Comparison of ENCODE assay signal across 11 cellular contexts in the genomic region with DNA sequence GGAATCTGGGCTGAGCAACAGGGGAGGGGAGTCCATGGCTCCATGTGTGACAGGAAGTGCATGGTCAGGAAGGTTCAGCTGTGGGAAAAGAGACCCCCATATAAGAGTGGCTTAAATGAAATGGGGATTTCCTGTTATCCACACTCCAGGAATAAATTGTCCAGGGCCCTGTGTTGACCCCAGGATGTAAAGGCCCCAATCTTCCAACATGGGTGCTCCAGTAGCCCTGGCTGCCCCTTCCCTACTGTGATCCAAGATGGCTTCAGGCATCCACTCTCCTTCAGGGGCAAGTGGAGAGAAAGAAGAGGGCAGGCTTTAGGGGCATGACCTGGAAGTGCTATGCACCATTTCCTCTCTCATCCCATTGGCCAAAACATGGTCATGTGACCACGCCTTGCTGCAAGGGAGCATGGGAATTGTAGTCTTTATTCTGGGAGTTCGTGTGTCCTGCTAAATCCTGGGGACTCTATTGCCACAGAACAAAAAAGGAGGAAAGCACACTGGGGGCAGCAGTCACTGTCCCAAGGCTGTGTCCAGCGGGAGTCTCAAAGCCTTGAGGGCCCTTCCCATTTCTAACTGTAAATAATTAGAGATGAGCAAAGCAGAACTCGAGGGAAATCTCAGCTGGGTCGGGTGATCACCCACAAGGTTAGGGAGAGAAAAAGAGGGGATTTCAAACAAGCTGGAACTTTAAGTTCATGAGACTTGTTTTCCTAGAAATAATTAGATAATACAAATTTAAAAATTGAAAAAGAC.
DNase-seq lines count a peak whose midpoint lies in the region; TF ChIP-seq lines count a peak whose summit lies in the region.
"Had no signal": no experiment of that assay in that cellular context is flagged by ENCODE, and none has a peak within 500 bp of the region (broad histone marks: within the 10 kb centered on the region; RNA-seq: fewer than 3 reads in every experiment).

No MANE protein-coding gene starts in this region.

- no peaks in the 10 kb centered on the region for H3F3A ChIP-seq in SU-DHL-6 (ENCODE audit: insufficient read depth)

- peak overlapping the region; percentile 10 for H3K4me2 ChIP-seq in SU-DHL-6 (ENCODE audit: low read depth, low read length, poor library complexity, severe bottlenecking)
- H3K4me2 ChIP-seq in mesendoderm (ENCODE audit: low read length): no peak overlapping the region
- H3K4me2 ChIP-seq: KMS-11 had no signal

- H3K4me3 ChIP-seq in HEK293 (ENCODE audit: low read depth, low read length): no peak overlapping the region
- H3K4me3 ChIP-seq in SU-DHL-6 (ENCODE audit: insufficient read depth, low read length, poor library complexity, severe bottlenecking): no peak overlapping the region
- H3K4me3 ChIP-seq in mesendoderm (ENCODE audit: low read length): no peak overlapping the region
- H3K4me3 ChIP-seq: skin epidermis, thyroid gland had no signal

- WGBS in mesendoderm (ENCODE audit: extremely low coverage, insufficient coverage, low lambda C conversion rate): no CpG with 5 or more reads among the region's 5 CpGs

- H3K23ac ChIP-seq in mesendoderm (ENCODE audit: low read length): no peak overlapping the region

- no peak overlapping the region for H2AFZ ChIP-seq in SU-DHL-6 (ENCODE audit: low read depth, low read length, severe bottlenecking)

- no peak overlapping the region for H3K56ac ChIP-seq in mesendoderm (ENCODE audit: low read length)

- peak; percentile 61 for DNase-seq in NCI-H2227 (lab: John Stamatoyannopoulos, UW; ENCODE audit: unreplicated experiment)
- DNase-seq in NCI-H2227 treated with DMSO at 0.1 percent for 48 hours (lab: John Stamatoyannopoulos, UW): no peak
- peak; percentile 88 for DNase-seq in mesendoderm
- DNase-seq in pons (ENCODE audit: low spot score): no peak
- DNase-seq in GM19240 (ENCODE audit: insufficient read length, low spot score): no peak
- DNase-seq in GDM1 (lab: John Stamatoyannopoulos, UW): no peak
- DNase-seq: thyroid gland had no signal

- H3K9me3 ChIP-seq in HEK293 (ENCODE audit: control insufficient read depth, insufficient read depth, low read depth, low read length): no peaks in the 10 kb centered on the region
- no peaks in the 10 kb centered on the region; the same call in 1 of the 2 replicates for H3K9me3 ChIP-seq in SU-DHL-6 (ENCODE audit: insufficient read depth, low read length)
- H3K9me3 ChIP-seq: thyroid gland had no signal

- H2BK5ac ChIP-seq in mesendoderm (ENCODE audit: low read length): no peak overlapping the region

- peak overlapping the region; percentile 44 for H4K5ac ChIP-seq in mesendoderm (ENCODE audit: low read length)

- no peaks in the 10 kb centered on the region for H3K9me2 ChIP-seq in SU-DHL-6 (replicated peaks; ENCODE audit: insufficient read depth, low read length)

- CTCF ChIA-PET in HEK293 (lab: Yijun Ruan, JAX): no interaction called here

- no peaks in the 10 kb centered on the region for H3K36me3 ChIP-seq in HEK293 (ENCODE audit: control insufficient read depth in 2 of 2, insufficient read depth in 1 of 2, low read length in 2 of 2)
- H3K36me3 ChIP-seq in SU-DHL-6 (ENCODE audit: low read length): no peaks in the 10 kb centered on the region
- H3K36me3 ChIP-seq in mesendoderm (ENCODE audit: control insufficient read depth, insufficient read depth, low read length): no peaks in the 10 kb centered on the region
- H3K36me3 ChIP-seq: thyroid gland had no signal

- no peaks in the 10 kb centered on the region for H3K27me3 ChIP-seq in SU-DHL-6 (ENCODE audit: low read length)
- H3K27me3 ChIP-seq in mesendoderm (ENCODE audit: insufficient read depth, low read length, poor library complexity): no peaks in the 10 kb centered on the region
- H3K27me3 ChIP-seq: thyroid gland had no signal

- H3K9ac ChIP-seq in SU-DHL-6 (ENCODE audit: low read length) (no peak overlapping the region), mesendoderm (ENCODE audit: low read length) (no peak overlapping the region)
- H3K9ac ChIP-seq: KMS-11 had no signal

- H2AK5ac ChIP-seq in mesendoderm (ENCODE audit: low read length): no peak overlapping the region

- POLR2A ChIA-PET in HEK293 (lab: Yijun Ruan, JAX): no interaction called here

- H3K4me1 ChIP-seq in HEK293 (ENCODE audit: control insufficient read depth, insufficient read depth, low read length) (no peaks in the 10 kb centered on the region), mesendoderm (ENCODE audit: control insufficient read depth, low read depth, low read length) (no peaks in the 10 kb centered on the region)
- H3K4me1 ChIP-seq: thyroid gland had no signal

- H3K27ac ChIP-seq in HEK293 (ENCODE audit: extremely low read depth, low read depth, low read length): no peak overlapping the region
- no peak overlapping the region for H3K27ac ChIP-seq in SU-DHL-6 (ENCODE audit: low read depth, low read length)
- H3K27ac ChIP-seq in mesendoderm (ENCODE audit: low read depth, low read length): no peak overlapping the region
- H3K27ac ChIP-seq: KMS-11, skin epidermis, thyroid gland had no signal

- no peaks in the 10 kb centered on the region for H3K79me2 ChIP-seq in SU-DHL-6 (ENCODE audit: insufficient read depth, low read length)
- no peaks in the 10 kb centered on the region for H3K79me2 ChIP-seq in mesendoderm (ENCODE audit: control insufficient read depth, insufficient read depth, low read length)

- H2BK15ac ChIP-seq in mesendoderm (replicated peaks; ENCODE audit: low read depth): no peak overlapping the region

- H3K18ac ChIP-seq in mesendoderm (ENCODE audit: low read length): no peak overlapping the region

- no peak overlapping the region for H2BK120ac ChIP-seq in mesendoderm (ENCODE audit: low read depth, low read length)

- TF ChIP-seq CTCF in HEK293 (tag by site-specific recombination; IDR thresholded peaks at IDR 0.05) (no peak), SU-DHL-6 (IDR thresholded peaks at IDR 0.05; ENCODE audit: insufficient read depth, low read length, poor library complexity, severe bottlenecking) (no peak)

- no peaks in the 10 kb centered on the region for H4K20me1 ChIP-seq in SU-DHL-6 (ENCODE audit: low read depth, low read length)

- H3K79me1 ChIP-seq in mesendoderm (ENCODE audit: low read length): no peaks in the 10 kb centered on the region

- H3K4ac ChIP-seq in mesendoderm (ENCODE audit: low read depth, low read length): no peak overlapping the region

- no peak overlapping the region for H4K8ac ChIP-seq in mesendoderm (ENCODE audit: low read depth, low read length)

TF ChIP-seq in HEK293, 187 proteins besides CTCF, POLR2A, EP300 and RAD21:
- TF ChIP-seq ZNF76 (tag by site-specific recombination; IDR thresholded peaks at IDR 0.05; ENCODE audit: borderline replicate concordance, low read depth) (peak; percentile 79), ZNF354C (tag by site-specific recombination; IDR thresholded peaks at IDR 0.05; ENCODE audit: borderline replicate concordance, low read depth) (no peak), SCRT2 (tag by site-specific recombination; IDR thresholded peaks at IDR 0.05) (no peak), SETDB1 (IDR thresholded peaks at IDR 0.05; ENCODE audit: insufficient read length, low read length) (peak; percentile 56), YY1 (tag by site-specific recombination; IDR thresholded peaks at IDR 0.05) (peak; percentile 82), ZNF777 (tag by site-specific recombination; IDR thresholded peaks at IDR 0.05; ENCODE audit: borderline replicate concordance) (no peak), ZNF830 (tag by site-specific recombination; IDR thresholded peaks at IDR 0.05; ENCODE audit: low read depth) (no peak), ZNF792 (tag by site-specific recombination; IDR thresholded peaks at IDR 0.05) (no peak), SP3 (tag by site-specific recombination; IDR thresholded peaks at IDR 0.05) (peak; percentile 51; the same call in 1 of the 2 replicates), SP2 (tag by site-specific recombination; IDR thresholded peaks at IDR 0.05) (peak; percentile 56), ZNF416 (tag by site-specific recombination; IDR thresholded peaks at IDR 0.05) (no peak), ZXDB (tag by site-specific recombination; IDR thresholded peaks at IDR 0.05) (no peak)
- TF ChIP-seq, protein P1, sequence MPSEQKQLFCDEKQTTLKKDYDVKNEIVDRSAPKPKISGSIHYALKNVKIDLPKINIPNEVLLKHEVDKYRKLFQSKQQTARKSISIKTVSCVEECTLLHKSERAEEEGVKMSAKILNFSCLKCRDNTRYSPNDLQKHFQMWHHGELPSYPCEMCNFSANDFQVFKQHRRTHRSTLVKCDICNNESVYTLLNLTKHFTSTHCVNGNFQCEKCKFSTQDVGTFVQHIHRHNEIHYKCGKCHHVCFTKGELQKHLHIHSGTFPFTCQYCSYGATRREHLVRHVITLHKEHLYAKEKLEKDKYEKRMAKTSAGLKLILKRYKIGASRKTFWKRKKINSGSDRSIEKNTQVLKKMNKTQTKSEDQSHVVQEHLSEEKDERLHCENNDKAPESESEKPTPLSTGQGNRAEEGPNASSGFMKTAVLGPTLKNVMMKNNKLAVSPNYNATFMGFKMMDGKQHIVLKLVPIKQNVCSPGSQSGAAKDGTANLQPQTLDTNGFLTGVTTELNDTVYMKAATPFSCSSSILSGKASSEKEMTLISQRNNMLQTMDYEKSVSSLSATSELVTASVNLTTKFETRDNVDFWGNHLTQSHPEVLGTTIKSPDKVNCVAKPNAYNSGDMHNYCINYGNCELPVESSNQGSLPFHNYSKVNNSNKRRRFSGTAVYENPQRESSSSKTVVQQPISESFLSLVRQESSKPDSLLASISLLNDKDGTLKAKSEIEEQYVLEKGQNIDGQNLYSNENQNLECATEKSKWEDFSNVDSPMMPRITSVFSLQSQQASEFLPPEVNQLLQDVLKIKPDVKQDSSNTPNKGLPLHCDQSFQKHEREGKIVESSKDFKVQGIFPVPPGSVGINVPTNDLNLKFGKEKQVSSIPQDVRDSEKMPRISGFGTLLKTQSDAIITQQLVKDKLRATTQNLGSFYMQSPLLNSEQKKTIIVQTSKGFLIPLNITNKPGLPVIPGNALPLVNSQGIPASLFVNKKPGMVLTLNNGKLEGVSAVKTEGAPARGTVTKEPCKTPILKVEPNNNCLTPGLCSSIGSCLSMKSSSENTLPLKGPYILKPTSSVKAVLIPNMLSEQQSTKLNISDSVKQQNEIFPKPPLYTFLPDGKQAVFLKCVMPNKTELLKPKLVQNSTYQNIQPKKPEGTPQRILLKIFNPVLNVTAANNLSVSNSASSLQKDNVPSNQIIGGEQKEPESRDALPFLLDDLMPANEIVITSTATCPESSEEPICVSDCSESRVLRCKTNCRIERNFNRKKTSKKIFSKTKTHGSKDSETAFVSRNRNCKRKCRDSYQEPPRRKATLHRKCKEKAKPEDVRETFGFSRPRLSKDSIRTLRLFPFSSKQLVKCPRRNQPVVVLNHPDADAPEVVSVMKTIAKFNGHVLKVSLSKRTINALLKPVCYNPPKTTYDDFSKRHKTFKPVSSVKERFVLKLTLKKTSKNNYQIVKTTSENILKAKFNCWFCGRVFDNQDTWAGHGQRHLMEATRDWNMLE (tag by site-specific recombination; conservative IDR thresholded peaks at IDR 0.05; ENCODE audit: low read depth): peak; percentile 88

Comparison
In these comparisons a context has a peak if more than half of its experiments do, and no peak if none do; other contexts are left out.
1. DNase-seq: peak in NCI-H2227 (single experiment) and mesendoderm (single experiment); none in NCI-H2227 treated with DMSO at 0.1 percent for 48 hours (single experiment), pons (single experiment), GM19240 (single experiment) and GDM1 (single experiment).